8 cellular contexts compared by ENCODE assay signal in genomic region chr14:87896393-87897380, GRCh38.
DNase-seq lines count a peak whose midpoint lies in the region; ATAC-seq and TF ChIP-seq lines count a peak whose summit lies in the region.

No MANE protein-coding gene starts in this region.

- H3F3A ChIP-seq in Loucy (ENCODE audit: low read depth), result no peaks in the 10 kb centered on the region

- peaks cover 6% of the 10 kb centered on the region for H3K27me3 Mint-ChIP-seq in CD4-positive, CD25-positive, alpha-beta regulatory T cell

- TF ChIP-seq EP300 in esophagus muscularis mucosa (IDR thresholded peaks at IDR 0.05) (no peak), ovary (IDR thresholded peaks at IDR 0.05) (no peak)

- peaks cover 11% of the 10 kb centered on the region for H3K27me3 ChIP-seq in CD4-positive, CD25-positive, alpha-beta regulatory T cell (ENCODE audit: control insufficient read depth, insufficient read depth, low read length)
- H3K27me3 ChIP-seq in Loucy (ENCODE audit: insufficient read depth, low read length, poor library complexity, severe bottlenecking) (no peaks in the 10 kb centered on the region), esophagus muscularis mucosa (no peaks in the 10 kb centered on the region), ovary (no peaks in the 10 kb centered on the region)

- intact Hi-C loops in esophagus muscularis mucosa (cut with DNase I) (loop anchor here (10.0 kb wide), 2 partner anchors 92 to 462 kb away; no protein-coding TSS in a partner anchor), ovary (cut with DNase I) (no loop called here)

- no peaks in the 10 kb centered on the region for H3K9me3 ChIP-seq in CD4-positive, CD25-positive, alpha-beta regulatory T cell (ENCODE audit: control insufficient read depth in 2 of 2, low read length in 2 of 2)
- H3K9me3 ChIP-seq in Loucy (ENCODE audit: insufficient read depth, low read depth, low read length), result no peaks in the 10 kb centered on the region
- H3K9me3 ChIP-seq in esophagus muscularis mucosa, result no peaks in the 10 kb centered on the region
- no peaks in the 10 kb centered on the region for H3K9me3 ChIP-seq in ovary

- peak in 2 of 3 donors; percentile 5 to 42 for DNase-seq in CD4-positive, CD25-positive, alpha-beta regulatory T cell
- peak; percentile 61 for DNase-seq in RKO (ENCODE audit: low spot score)
- no peak for DNase-seq in esophagus muscularis mucosa (ENCODE audit: extremely low spot score)
- DNase-seq in ovary, result no peak
- DNase-seq in stimulated activated effector memory CD8-positive, alpha-beta T cell treated with anti-CD3 and anti-CD28 coated beads, Interleukin-12 subunit alpha, Interleukin-12 subunit beta, amount 100 ng/mL, for 72 hours (ENCODE audit: low spot score in 2 of 2), result no peak

- H3K9me3 Mint-ChIP-seq in CD4-positive, CD25-positive, alpha-beta regulatory T cell, result peaks cover 0 to 1% (median 0%) of the 10 kb centered on the region in 7 donors
- no peaks in the 10 kb centered on the region for H3K9me3 Mint-ChIP-seq in stimulated activated effector memory CD8-positive, alpha-beta T cell treated with anti-CD3 and anti-CD28 coated beads, Interleukin-12 subunit alpha, Interleukin-12 subunit beta, amount 100 ng/mL, for 72 hours

- no peak overlapping the region for H3K27ac Mint-ChIP-seq in CD4-positive, CD25-positive, alpha-beta regulatory T cell
- no peak overlapping the region for H3K27ac Mint-ChIP-seq in stimulated activated effector memory CD8-positive, alpha-beta T cell treated with anti-CD3 and anti-CD28 coated beads, Interleukin-12 subunit alpha, Interleukin-12 subunit beta, amount 100 ng/mL, for 72 hours

- 64% methylated on average over 9 of the region's 9 CpGs for WGBS in esophagus muscularis mucosa
- 71 to 73% (median 72%) methylated on average over 9 of the region's 9 CpGs for WGBS in ovary, 3 donors

- no peak overlapping the region for H3K4me2 ChIP-seq in Loucy (ENCODE audit: low read depth, low read length, poor library complexity, severe bottlenecking)

- H3K9me2 ChIP-seq in Loucy (replicated peaks; ENCODE audit: low read depth, low read length), result no peaks in the 10 kb centered on the region

- ATAC-seq in CD4-positive, CD25-positive, alpha-beta regulatory T cell (ENCODE audit: low read depth in 2 of 2), result no peak
- ATAC-seq in GM18870 (IDR thresholded peaks at IDR 0.05; ENCODE audit: unreplicated experiment) (peak; percentile 60), GM21515 (IDR thresholded peaks at IDR 0.05; ENCODE audit: unreplicated experiment) (no peak)
- no peak for ATAC-seq in stimulated activated effector memory CD8-positive, alpha-beta T cell treated with anti-CD3 and anti-CD28 coated beads, Interleukin-12 subunit alpha, Interleukin-12 subunit beta, amount 100 ng/mL, for 72 hours

- no peak overlapping the region for H3K27ac ChIP-seq in CD4-positive, CD25-positive, alpha-beta regulatory T cell (ENCODE audit: insufficient read depth, low read length, poor library complexity, severe bottlenecking)
- H3K27ac ChIP-seq in esophagus muscularis mucosa (replicated peaks in 1 of 4), result no peak overlapping the region
- no peak overlapping the region for H3K27ac ChIP-seq in ovary

- TF ChIP-seq POLR2A in esophagus muscularis mucosa (IDR thresholded peaks at IDR 0.05; ENCODE audit: low read depth) (no peak), ovary (IDR thresholded peaks at IDR 0.05) (no peak)

- H3K4me1 Mint-ChIP-seq in CD4-positive, CD25-positive, alpha-beta regulatory T cell, result no peaks in the 10 kb centered on the region
- H3K4me1 Mint-ChIP-seq in stimulated activated effector memory CD8-positive, alpha-beta T cell treated with anti-CD3 and anti-CD28 coated beads, Interleukin-12 subunit alpha, Interleukin-12 subunit beta, amount 100 ng/mL, for 72 hours, result no peaks in the 10 kb centered on the region

- no peaks in the 10 kb centered on the region for H3K36me3 ChIP-seq in CD4-positive, CD25-positive, alpha-beta regulatory T cell (ENCODE audit: control insufficient read depth, insufficient read depth, low read length)
- H3K36me3 ChIP-seq in Loucy (ENCODE audit: insufficient read depth, low read length) (no peaks in the 10 kb centered on the region), esophagus muscularis mucosa (no peaks in the 10 kb centered on the region), ovary (no peaks in the 10 kb centered on the region)

- no peak overlapping the region for H2AFZ ChIP-seq in Loucy (ENCODE audit: low read length)

- H3K79me2 ChIP-seq in Loucy (ENCODE audit: insufficient read depth, low read length), result no peaks in the 10 kb centered on the region

- peak; percentile 78 for TF ChIP-seq CTCF in Loucy (conservative IDR thresholded peaks at IDR 0.05; ENCODE audit: low read length)
- peak; percentile 48 to 71 (median 68) for TF ChIP-seq CTCF in esophagus muscularis mucosa (IDR thresholded peaks at IDR 0.05)
- peak in 2 of 3 donors; percentile 36 to 38 for TF ChIP-seq CTCF in ovary (IDR thresholded peaks at IDR 0.05)

- H3K9ac ChIP-seq in Loucy (ENCODE audit: low read depth, low read length, poor library complexity, severe bottlenecking), result no peak overlapping the region

- H3K4me1 ChIP-seq in CD4-positive, CD25-positive, alpha-beta regulatory T cell (ENCODE audit: control insufficient read depth, insufficient read depth, low read length, poor library complexity, severe bottlenecking), result no peaks in the 10 kb centered on the region
- H3K4me1 ChIP-seq in Loucy (ENCODE audit: insufficient read depth, low read length, poor library complexity, severe bottlenecking), result no peaks in the 10 kb centered on the region
- peaks cover 0 to 3% (median 0%) of the 10 kb centered on the region in 4 donors for H3K4me1 ChIP-seq in esophagus muscularis mucosa
- H3K4me1 ChIP-seq in ovary (ENCODE audit: insufficient read depth), result no peaks in the 10 kb centered on the region

- no peak overlapping the region for H3K4me3 Mint-ChIP-seq in CD4-positive, CD25-positive, alpha-beta regulatory T cell
- H3K4me3 Mint-ChIP-seq in stimulated activated effector memory CD8-positive, alpha-beta T cell treated with anti-CD3 and anti-CD28 coated beads, Interleukin-12 subunit alpha, Interleukin-12 subunit beta, amount 100 ng/mL, for 72 hours, result no peak overlapping the region

- no peaks in the 10 kb centered on the region for H3K36me3 Mint-ChIP-seq in CD4-positive, CD25-positive, alpha-beta regulatory T cell
- no peaks in the 10 kb centered on the region for H3K36me3 Mint-ChIP-seq in stimulated activated effector memory CD8-positive, alpha-beta T cell treated with anti-CD3 and anti-CD28 coated beads, Interleukin-12 subunit alpha, Interleukin-12 subunit beta, amount 100 ng/mL, for 72 hours

- H4K20me1 ChIP-seq in Loucy (ENCODE audit: insufficient read depth, low read length, poor library complexity, severe bottlenecking), result no peaks in the 10 kb centered on the region

- no peak overlapping the region for H3K4me3 ChIP-seq in CD4-positive, CD25-positive, alpha-beta regulatory T cell (ENCODE audit: low read depth, low read length)
- H3K4me3 ChIP-seq in Loucy (ENCODE audit: low read length, poor library complexity, severe bottlenecking) (no peak overlapping the region), esophagus muscularis mucosa (no peak overlapping the region), ovary (no peak overlapping the region)

Comparison
In these comparisons a context has a peak if more than half of its experiments do, and no peak if none do; other contexts are left out.
1. DNase-seq: peak in CD4-positive, CD25-positive, alpha-beta regulatory T cell (2 of 3) and RKO (single experiment); none in esophagus muscularis mucosa (single experiment), ovary (0 of 5) and stimulated activated effector memory CD8-positive, alpha-beta T cell treated with anti-CD3 and anti-CD28 coated beads, Interleukin-12 subunit alpha, Interleukin-12 subunit beta, amount 100 ng/mL, for 72 hours (0 of 2).
2. Peak in every context shown above with its lines, with median percentiles within 50 percentile points of each other: CTCF ChIP-seq.